Comparison of ENCODE assay signal across 9 cellular contexts in the genomic region with DNA sequence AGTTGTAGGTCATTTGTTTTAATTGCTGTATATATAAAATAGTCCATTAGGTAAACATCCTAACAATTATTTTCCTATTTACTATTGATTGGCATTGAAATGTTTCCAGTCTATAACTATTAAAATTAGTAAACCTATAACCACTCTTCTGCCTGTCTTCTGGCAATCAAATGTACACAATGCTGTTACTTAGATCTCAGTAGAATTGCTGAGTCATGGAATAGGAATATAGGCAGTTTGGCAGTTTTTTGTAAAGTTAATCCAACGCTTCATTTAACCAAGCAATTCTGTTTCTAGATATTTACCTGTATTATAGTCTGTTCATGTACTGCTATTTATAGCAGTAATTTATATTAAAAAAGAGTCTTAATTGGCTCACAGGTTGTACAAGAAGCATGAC.
"Had no signal": no experiment of that assay in that cellular context is flagged by ENCODE, and none has a peak within 500 bp of the region (broad histone marks: within the 10 kb centered on the region; RNA-seq: fewer than 3 reads in every experiment).

No MANE protein-coding gene starts in this region.

- DNase-seq: GM23248, GOT3, H9, HCEC 1CT, Karpas-422, KBM-7 had no signal

- FAIRE-seq: H54, HTR-8/SVneo had no signal

- H3K4me3 ChIP-seq: GM23248 had no signal

- H3K4me2 ChIP-seq: KMS-11 had no signal

- H2AFZ ChIP-seq: GM23248 had no signal

- H3K27ac ChIP-seq: GM23248, KMS-11 had no signal

- H3K9ac ChIP-seq: GM23248, KMS-11 had no signal
